Comparison of ENCODE assay signal across 20 cellular contexts in the genomic region with DNA sequence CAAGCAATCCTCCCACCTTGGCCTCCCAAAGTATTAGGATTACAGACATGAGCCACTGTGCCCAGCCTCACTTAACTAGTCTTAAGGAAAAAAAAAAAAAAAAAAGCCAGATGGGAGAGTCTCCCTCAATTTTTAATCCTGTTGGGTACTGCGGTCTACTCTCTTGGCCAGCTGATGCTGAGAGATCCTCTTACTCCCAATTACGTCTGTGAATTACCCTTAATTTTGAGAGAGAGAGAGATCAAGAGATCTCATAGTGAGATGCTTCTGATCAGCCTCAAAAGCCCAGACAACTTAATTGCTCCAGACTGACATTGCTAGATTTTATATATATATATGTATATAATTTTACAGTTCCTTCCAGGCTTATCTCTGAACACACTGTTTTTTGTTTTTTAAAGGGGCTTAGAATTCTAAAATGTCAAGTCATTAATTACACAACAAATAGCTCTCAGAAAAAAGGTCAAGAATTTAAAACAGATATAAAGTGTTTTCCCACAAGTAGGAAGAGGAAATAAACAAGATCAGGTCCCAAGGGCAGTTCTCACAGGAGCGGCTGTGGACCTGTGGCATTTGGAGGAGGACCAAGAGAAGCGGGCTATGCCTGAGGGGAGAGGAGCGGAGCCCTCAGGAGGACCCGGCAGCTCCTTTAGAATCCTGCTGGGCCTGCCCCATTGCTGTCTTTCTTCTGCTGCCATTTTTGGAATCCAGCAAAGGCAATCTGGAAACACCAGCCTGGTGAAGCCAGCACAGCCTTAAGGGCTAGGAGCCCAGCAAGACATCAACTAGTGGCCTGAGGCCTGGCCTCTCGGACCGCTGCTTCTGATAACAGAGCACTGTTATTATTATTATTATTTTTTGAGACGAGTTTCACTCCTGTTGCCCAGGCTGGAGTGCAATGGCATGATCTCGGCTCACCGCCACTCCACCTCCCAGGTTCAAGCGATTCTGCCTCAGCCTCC. TPM values are rescaled to one million over a fixed set of nuclear protein-coding genes. Genes with fewer than 3 reads are reported as not detected.
DNase-seq lines count a peak whose midpoint lies in the region; ATAC-seq and TF ChIP-seq lines count a peak whose summit lies in the region.
"Had no signal": no experiment of that assay in that cellular context is flagged by ENCODE, and none has a peak within 500 bp of the region (broad histone marks: within the 10 kb centered on the region; RNA-seq: fewer than 3 reads in every experiment).

No MANE protein-coding gene starts in this region.

- no peak overlapping the region for H3K18ac ChIP-seq in trophoblast cell (ENCODE audit: low read length)

- no peak overlapping the region for H3K27ac ChIP-seq in trophoblast cell (ENCODE audit: low read depth, low read length)
- H3K27ac ChIP-seq: Peyer's patch had no signal

- no peak overlapping the region for H3K4me3 ChIP-seq in fibroblast of villous mesenchyme (ENCODE audit: low read depth, low read length)
- H3K4me3 ChIP-seq in trophoblast cell (ENCODE audit: low read depth, low read length) = no peak overlapping the region
- H3K4me3 ChIP-seq: lung, Peyer's patch had no signal

- peaks cover 6 to 12% of the 10 kb centered on the region in 2 experiments for H3K4me1 ChIP-seq in trophoblast cell (ENCODE audit: control insufficient read depth in 1 of 2, insufficient read depth in 2 of 2, low read length in 2 of 2)
- H3K4me1 ChIP-seq: Peyer's patch had no signal

- H2BK5ac ChIP-seq in trophoblast cell (ENCODE audit: low read depth, low read length, poor library complexity) = no peak overlapping the region

- H3K36me3 ChIP-seq in trophoblast cell (ENCODE audit: control insufficient read depth in 1 of 2, insufficient read depth in 2 of 2, low read length in 2 of 2) = no peaks in the 10 kb centered on the region
- H3K36me3 ChIP-seq: Peyer's patch had no signal

- H3K79me2 ChIP-seq in trophoblast cell (ENCODE audit: control insufficient read depth, insufficient read depth, low read length, poor library complexity) = no peaks in the 10 kb centered on the region

- H2AK5ac ChIP-seq in trophoblast cell (ENCODE audit: low read length) = no peak overlapping the region

- no peak overlapping the region for H3K23ac ChIP-seq in trophoblast cell (ENCODE audit: low read length)

- H3K4me2 ChIP-seq in trophoblast cell (ENCODE audit: low read length) = no peak overlapping the region

- H3K79me1 ChIP-seq in trophoblast cell (ENCODE audit: low read length) = no peaks in the 10 kb centered on the region

- H4K8ac ChIP-seq in trophoblast cell (ENCODE audit: low read depth, low read length) = no peak overlapping the region

- no peak overlapping the region for H3K27ac Mint-ChIP-seq in type B pancreatic cell
- H3K27ac Mint-ChIP-seq in progenitor cell of endocrine pancreas = no peak overlapping the region
- H3K27ac Mint-ChIP-seq: activated T-helper 2 cell treated with anti-CD3 and anti-CD28 coated beads, Interferon-gamma antibody, Interleukin-2, Interleukin-4, amounts not matched to agents 10 μg/mL and 5 μg/mL and 100 μg/mL, durations not matched to agents 14 hours and 24 hours and 36 hours; natural killer cell; WTC11 had no signal

- no peak overlapping the region for H3K9ac ChIP-seq in trophoblast cell (ENCODE audit: low read length)

- H3K4me1 Mint-ChIP-seq in type B pancreatic cell (ENCODE audit: unreplicated experiment) (peaks cover 10% of the 10 kb centered on the region), progenitor cell of endocrine pancreas (ENCODE audit: low read depth) (no peaks in the 10 kb centered on the region)
- H3K4me1 Mint-ChIP-seq: natural killer cell had no signal

- H2BK120ac ChIP-seq in trophoblast cell (ENCODE audit: insufficient read depth, low read length, poor library complexity) = no peak overlapping the region

- no peaks in the 10 kb centered on the region for H3K9me3 ChIP-seq in trophoblast cell (ENCODE audit: insufficient read depth, low read depth, low read length)
- H3K9me3 ChIP-seq: Peyer's patch had no signal

- H4K91ac ChIP-seq in trophoblast cell (ENCODE audit: low read depth, low read length) = no peak overlapping the region

- no peak for ATAC-seq in GM21786 (IDR thresholded peaks at IDR 0.05; ENCODE audit: unreplicated experiment)
- ATAC-seq in HG03520 (IDR thresholded peaks at IDR 0.05; ENCODE audit: unreplicated experiment) = no peak
- ATAC-seq: natural killer cell, WTC11 had no signal

- no peaks in the 10 kb centered on the region for H3K27me3 ChIP-seq in trophoblast cell (ENCODE audit: insufficient read depth, low read length)
- H3K27me3 ChIP-seq: Peyer's patch had no signal

- no peak overlapping the region for H3K4ac ChIP-seq in trophoblast cell (ENCODE audit: low read depth, low read length)

- H4K12ac ChIP-seq in trophoblast cell (ENCODE audit: low read depth, low read length) = no peak overlapping the region

- no peaks in the 10 kb centered on the region for H3K36me3 Mint-ChIP-seq in type B pancreatic cell
- no peaks in the 10 kb centered on the region for H3K36me3 Mint-ChIP-seq in progenitor cell of endocrine pancreas (ENCODE audit: insufficient read depth)
- H3K36me3 Mint-ChIP-seq: natural killer cell, WTC11 had no signal

- no peak overlapping the region for H3K14ac ChIP-seq in trophoblast cell (ENCODE audit: low read length)

- H3K4me3 Mint-ChIP-seq in type B pancreatic cell = no peak overlapping the region
- H3K4me3 Mint-ChIP-seq in progenitor cell of endocrine pancreas (ENCODE audit: low read depth) = no peak overlapping the region
- H3K4me3 Mint-ChIP-seq: natural killer cell, WTC11 had no signal

- DNase-seq in ELR (ENCODE audit: low read depth) (peak; percentile 31), RPMI7951 (ENCODE audit: low read depth) (peak; percentile 79), fibroblast of villous mesenchyme (ENCODE audit: low read depth) (peak; percentile 79), trophoblast cell (peak; percentile 97), type B pancreatic cell (ENCODE audit: extremely low spot score, unreplicated experiment) (no peak), progenitor cell of endocrine pancreas (ENCODE audit: low spot score, unreplicated experiment) (no peak)
- DNase-seq: activated CD8-positive, alpha-beta memory T cell treated with anti-CD3 and anti-CD28 coated beads for 24 hours; natural killer cell; NCI-H1694 treated with DMSO at 0.1 percent for 48 hours; NCI-H526 treated with DMSO at 0.1 percent for 48 hours; Peyer's patch; retina; stimulated activated CD4-positive, alpha-beta T cell treated with anti-CD3 and anti-CD28 coated beads, Interleukin-2, amount 100 ng/mL, for 48 hours; stimulated activated CD8-positive, alpha-beta memory T cell treated with anti-CD3 and anti-CD28 coated beads, Interleukin-4, amount 100 ng/mL, for 48 hours had no signal

- WGBS in trophoblast cell (ENCODE audit: extremely low coverage, insufficient coverage, insufficient read length) = no CpG with 5 or more reads among the region's 12 CpGs

- H3K27me3 Mint-ChIP-seq in type B pancreatic cell = no peaks in the 10 kb centered on the region
- H3K27me3 Mint-ChIP-seq in progenitor cell of endocrine pancreas = no peaks in the 10 kb centered on the region

- no peak overlapping the region for H2BK12ac ChIP-seq in trophoblast cell (ENCODE audit: low read length)

- H2AFZ ChIP-seq in trophoblast cell (ENCODE audit: insufficient read depth, low read length, poor library complexity) = no peak overlapping the region

- H3K9me3 Mint-ChIP-seq in type B pancreatic cell (no peaks in the 10 kb centered on the region), progenitor cell of endocrine pancreas (ENCODE audit: low read depth) (no peaks in the 10 kb centered on the region)
- H3K9me3 Mint-ChIP-seq: activated T-helper 2 cell treated with anti-CD3 and anti-CD28 coated beads, Interferon-gamma antibody, Interleukin-2, Interleukin-4, amounts not matched to agents 10 μg/mL and 5 μg/mL and 100 μg/mL, durations not matched to agents 14 hours and 24 hours and 36 hours; natural killer cell; WTC11 had no signal

- TF ChIP-seq CTCF in fibroblast of villous mesenchyme (IDR thresholded peaks at IDR 0.05; ENCODE audit: insufficient read depth, low read depth, low read length) (no peak), type B pancreatic cell (conservative IDR thresholded peaks at IDR 0.05) (no peak), progenitor cell of endocrine pancreas (IDR thresholded peaks at IDR 0.05; ENCODE audit: unreplicated experiment) (no peak)

RNA-seq across cellular contexts. Expression of a gene that starts 30.1 kb away (rescaled TPM):
- 26.9 and 29.6 TPM in 2 replicates for total RNA-seq in RPMI7951 (2014; rRNA removed; shearing (Covaris generic))
- total RNA-seq in fibroblast of villous mesenchyme (25.5 and 26.7 TPM in 2 replicates), type B pancreatic cell (ENCODE audit: low replicate concordance) (6.2 and 25.4 TPM in 2 replicates), progenitor cell of endocrine pancreas (32.0 and 39.8 TPM in 2 replicates)
- polyA plus RNA-seq in trophoblast cell (2013) = 16.2 and 17.5 TPM in 2 replicates
- total RNA-seq: activated T-helper 2 cell treated with anti-CD3 and anti-CD28 coated beads, Interferon-gamma antibody, Interleukin-2, Interleukin-4, amounts not matched to agents 10 μg/mL and 5 μg/mL and 100 μg/mL, durations not matched to agents 14 hours and 24 hours and 36 hours; T-helper 1 cell treated with Interleukin-12 subunit alpha and Interleukin-12 subunit beta and Interleukin-4 antibody, amounts not matched to agents 30 ng/mL and 1 ng/mL, for 36 hours had no signal

Comparison
In these comparisons a context has a peak if more than half of its experiments do, and no peak if none do; other contexts are left out.
1. DNase-seq: peak in ELR (single experiment), RPMI7951 (single experiment), fibroblast of villous mesenchyme (single experiment) and trophoblast cell (2 of 2); none in type B pancreatic cell (single experiment) and progenitor cell of endocrine pancreas (single experiment).